Comparison of ENCODE assay signal across 3 cellular contexts in genomic region chr1:71630073-71630472, GRCh38.
"Had no signal": no experiment of that assay in that cellular context is flagged by ENCODE, and none has a peak within 500 bp of the region (broad histone marks: within the 10 kb centered on the region; RNA-seq: fewer than 3 reads in every experiment).

No MANE protein-coding gene starts in this region.

- H3K4me3 ChIP-seq: GM12878 had no signal

- ATAC-seq: GM12878 had no signal

- DNase-seq: GDM1, GF-D8 had no signal
